In genomic region chr1:19081218-19081893, GRCh38 we compare ENCODE assay signal across 1 cellular context.
TF ChIP-seq lines count a peak whose summit lies in the region.

No MANE protein-coding gene starts in this region.

TF ChIP-seq in K562, 482 proteins besides CTCF, POLR2A, EP300 and RAD21 (continued from another document and continues in another):
- 0 out of 2 replicates have a peak, but pooled peaks have one; percentile 33 for TF ChIP-seq AFF4 (CRISPR knock-in tag; IDR thresholded peaks at IDR 0.05)
- peak; percentile 42; the same call in 1 of the 2 replicates for TF ChIP-seq PKNOX1 (IDR thresholded peaks at IDR 0.05)
- TF ChIP-seq ZEB2 (IDR thresholded peaks at IDR 0.05), result peak; percentile 28; the same call in 1 of the 2 replicates
- TF ChIP-seq HDAC2 (IDR thresholded peaks at IDR 0.05), result peak; percentile 58; the same call in 1 of the 2 replicates
- TF ChIP-seq ZNF785 (CRISPR knock-in tag; IDR thresholded peaks at IDR 0.05), result no peak
- no peak for TF ChIP-seq TSHZ1 (CRISPR knock-in tag; IDR thresholded peaks at IDR 0.05)
- peak; percentile 29 for TF ChIP-seq PRDM10 (IDR thresholded peaks at IDR 0.05; ENCODE audit: partially characterized antibody)
- no peak for TF ChIP-seq NR4A1 (CRISPR knock-in tag; IDR thresholded peaks at IDR 0.05)
- peak; percentile 58; the same call in 1 of the 2 replicates for TF ChIP-seq NR4A1 (tag; IDR thresholded peaks at IDR 0.05)
- TF ChIP-seq EHMT2 (IDR thresholded peaks at IDR 0.05), result peak; percentile 76
- TF ChIP-seq MITF (IDR thresholded peaks at IDR 0.05), result peak; percentile 92
- TF ChIP-seq ZNF347 (CRISPR knock-in tag; IDR thresholded peaks at IDR 0.05; ENCODE audit: low read depth), result 0 out of 2 replicates have a peak, but pooled peaks have one; percentile 17
- TF ChIP-seq ELF2 (CRISPR knock-in tag; IDR thresholded peaks at IDR 0.05), result peak; percentile 66
- peak in 1 of 2 experiments; percentile 89; a peak in 1 of 4 replicates for TF ChIP-seq RCOR1 (IDR thresholded peaks at IDR 0.05; ENCODE audit: borderline replicate concordance in 1 of 2, low read depth in 2 of 2, low read length in 2 of 2)
- TF ChIP-seq ZNF75A (CRISPR knock-in tag; IDR thresholded peaks at IDR 0.05), result 0 out of 2 replicates have a peak, but pooled peaks have one; percentile 12
- TF ChIP-seq THRAP3 (IDR thresholded peaks at IDR 0.05; ENCODE audit: borderline replicate concordance), result no peak; the same call in 1 of the 2 replicates
- no peak for TF ChIP-seq ZC3H4 (CRISPR knock-in tag; IDR thresholded peaks at IDR 0.05; ENCODE audit: borderline replicate concordance)
- no peak for TF ChIP-seq ATF1 (CRISPR knock-in tag; IDR thresholded peaks at IDR 0.05)
- TF ChIP-seq ATF1 (tag; IDR thresholded peaks at IDR 0.05), result peak; percentile 37; the same call in 1 of the 2 replicates
- peak; percentile 25 for TF ChIP-seq CCNT2 (IDR thresholded peaks at IDR 0.05; ENCODE audit: borderline replicate concordance, extremely low read depth, insufficient read length, low read depth, low read length)
- TF ChIP-seq MYNN (IDR thresholded peaks at IDR 0.05), result peak; percentile 46; the same call in 1 of the 2 replicates
- no peak for TF ChIP-seq MYNN (CRISPR knock-in tag; IDR thresholded peaks at IDR 0.05)
- peak; percentile 78 for TF ChIP-seq ARID1B (IDR thresholded peaks at IDR 0.05)
- TF ChIP-seq ZBTB9 (CRISPR knock-in tag; IDR thresholded peaks at IDR 0.05), result peak; percentile 63; the same call in 1 of the 2 replicates
- TF ChIP-seq ZNF133 (CRISPR knock-in tag; IDR thresholded peaks at IDR 0.05), result 0 out of 2 replicates have a peak, but pooled peaks have one; percentile 24
- no peak for TF ChIP-seq ZNF232 (CRISPR knock-in tag; IDR thresholded peaks at IDR 0.05)
- TF ChIP-seq CEBPB (tag; IDR thresholded peaks at IDR 0.05), result peak; percentile 93
- peak; percentile 54 for TF ChIP-seq ELF4 (CRISPR knock-in tag; IDR thresholded peaks at IDR 0.05)
- 0 out of 6 replicates have a peak, but pooled peaks of 1 of the 3 experiments have one; percentile 34 for TF ChIP-seq ZBTB11 (CRISPR knock-in tag; IDR thresholded peaks at IDR 0.05)
- 0 out of 2 replicates have a peak, but pooled peaks have one; percentile 16 for TF ChIP-seq KLF13 (tag; IDR thresholded peaks at IDR 0.05; ENCODE audit: borderline replicate concordance, low read depth)
- 0 out of 2 replicates have a peak, but pooled peaks have one; percentile 21 for TF ChIP-seq ESRRB (CRISPR knock-in tag; IDR thresholded peaks at IDR 0.05; ENCODE audit: borderline replicate concordance)
- TF ChIP-seq SMAD4 (CRISPR knock-in tag; conservative IDR thresholded peaks at IDR 0.05), result peak; percentile 70
- no peak for TF ChIP-seq XRCC3 (IDR thresholded peaks at IDR 0.05)
- peak in 1 of 2 experiments; percentile 45; a peak in 1 of 4 replicates for TF ChIP-seq SRF (CRISPR knock-in tag; IDR thresholded peaks at IDR 0.05)
- TF ChIP-seq FIP1L1 (IDR thresholded peaks at IDR 0.05; ENCODE audit: low read depth, low read length, poor library complexity, severe bottlenecking), result no peak
- no peak for TF ChIP-seq BMI1 (IDR thresholded peaks at IDR 0.05; ENCODE audit: low read length)
- 0 out of 2 replicates have a peak, but pooled peaks have one; percentile 31 for TF ChIP-seq RB1 (IDR thresholded peaks at IDR 0.05; ENCODE audit: low read depth)
- TF ChIP-seq POLR2B (IDR thresholded peaks at IDR 0.05; ENCODE audit: low read depth, partially characterized antibody), result peak; percentile 42
- peak; percentile 74 for TF ChIP-seq THRB (CRISPR knock-in tag; conservative IDR thresholded peaks at IDR 0.05)
- TF ChIP-seq GABPB1 (CRISPR knock-in tag; IDR thresholded peaks at IDR 0.05), result 0 out of 2 replicates have a peak, but pooled peaks have one; percentile 41
- peak; percentile 40; the same call in 1 of the 2 replicates for TF ChIP-seq MYC (IDR thresholded peaks at IDR 0.05; ENCODE audit: low read depth, low read length)
- TF ChIP-seq MYC (CRISPR knock-in tag; IDR thresholded peaks at IDR 0.05; ENCODE audit: borderline replicate concordance, low read depth), result no peak
- TF ChIP-seq BACH1 (tag; IDR thresholded peaks at IDR 0.05), result peak; percentile 54
- peak; percentile 69 for TF ChIP-seq CREM (IDR thresholded peaks at IDR 0.05; ENCODE audit: low read depth)
